10 cellular contexts compared by ENCODE assay signal in the genomic region with DNA sequence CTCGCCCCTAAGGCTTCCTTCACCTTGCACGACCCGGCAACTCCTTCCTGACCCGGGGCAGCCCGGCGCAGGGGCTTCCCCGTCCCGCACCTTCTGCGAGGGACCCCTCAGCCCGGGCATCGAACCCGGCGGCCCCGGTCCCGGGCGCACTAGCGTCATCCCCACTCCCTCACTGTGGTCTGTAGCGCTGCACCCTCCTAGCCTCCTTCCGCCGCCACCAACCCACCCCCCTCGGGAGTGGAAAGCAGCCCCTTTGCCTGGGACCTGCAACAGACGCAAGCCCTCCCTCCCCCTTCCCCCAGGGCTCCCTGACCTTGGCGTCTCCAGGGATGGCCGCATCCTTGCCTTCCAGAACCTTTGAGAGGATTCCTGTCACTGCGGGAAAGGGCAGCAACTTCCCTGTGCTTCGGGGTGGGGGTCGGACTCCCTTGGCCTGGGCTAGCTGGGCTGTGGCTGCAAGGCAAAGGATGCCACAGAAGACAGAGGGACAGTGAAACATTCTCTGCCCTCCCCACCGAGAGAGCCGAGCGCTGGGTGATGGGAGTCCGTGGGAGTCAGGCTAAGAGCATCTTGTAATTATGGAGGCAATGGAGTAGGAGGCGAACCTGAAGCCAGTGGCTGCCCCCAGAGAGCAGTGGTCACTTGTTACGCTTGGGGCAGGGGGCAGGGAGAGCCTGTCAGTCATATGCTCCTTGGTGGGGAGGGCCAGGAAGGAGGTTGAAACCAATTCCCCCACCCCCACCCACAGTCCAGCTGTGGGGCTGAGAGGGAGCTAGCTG. TPM values are rescaled to one million over a fixed set of nuclear protein-coding genes. Genes with fewer than 3 reads are reported as not detected.
DNase-seq lines count a peak whose midpoint lies in the region; ATAC-seq and TF ChIP-seq lines count a peak whose summit lies in the region.
"Had no signal": no experiment of that assay in that cellular context is flagged by ENCODE, and none has a peak within 500 bp of the region (broad histone marks: within the 10 kb centered on the region; RNA-seq: fewer than 3 reads in every experiment).

No MANE protein-coding gene starts in this region.

- peak overlapping the region in 1 of 2 donors; percentile 31 for H3K9ac ChIP-seq in stomach smooth muscle (ENCODE audit: low read length in 2 of 2)

- ATAC-seq in GM18511 (IDR thresholded peaks at IDR 0.05; ENCODE audit: unreplicated experiment) (peak; percentile 31), left lobe of liver (no peak)
- ATAC-seq in activated naive CD4-positive, alpha-beta T cell treated with anti-CD3 and anti-CD28 coated beads, Interleukin-2, amount 50 U/mL, for 72 hours: peak; percentile 20 to 25

- H3K36me3 ChIP-seq in A673 (ENCODE audit: insufficient read depth, low read length, poor library complexity, severe bottlenecking) (peaks cover 32% of the 10 kb centered on the region), stomach smooth muscle (ENCODE audit: control insufficient read depth in 2 of 2, insufficient read depth in 2 of 2, low read length in 2 of 2) (peaks cover 30 to 32% of the 10 kb centered on the region in 2 donors)

- H3K4me1 ChIP-seq in A673 (ENCODE audit: insufficient read depth, low read length, poor library complexity, severe bottlenecking) (peaks cover 20% of the 10 kb centered on the region), stomach smooth muscle (ENCODE audit: control insufficient read depth, insufficient read depth, low read length) (peaks cover 19% of the 10 kb centered on the region)

- BruUV-seq in A673 (replicated peaks; lab: Mats Ljungman, UMichigan): no TSS peak

- H3K27ac ChIP-seq in A673 (ENCODE audit: low read depth, low read length, poor library complexity, severe bottlenecking) (peak overlapping the region; percentile 68), stomach smooth muscle (ENCODE audit: low read length) (no peak overlapping the region)
- H3K27ac ChIP-seq: HL-60, neutrophil had no signal

- peak overlapping the region; percentile 82 for H3K4me3 ChIP-seq in A673 (ENCODE audit: low read depth, low read length, poor library complexity, severe bottlenecking)
- H3K4me3 ChIP-seq in stomach smooth muscle (ENCODE audit: low read length in 2 of 2): peak overlapping the region; percentile 38 to 69

- POLR2A ChIA-PET in A673 (lab: Charles Lee; ENCODE audit: low non-redundant PET): interaction anchor here (0.5 kb wide), 1 partner anchor 876 kb away, joined by 4 read pairs; no protein-coding TSS in a partner anchor

- H3K36me3 Mint-ChIP-seq in activated naive CD4-positive, alpha-beta T cell treated with anti-CD3 and anti-CD28 coated beads, Interleukin-2, amount 50 U/mL, for 72 hours: peaks cover 15 to 33% of the 10 kb centered on the region in 2 donors

- intact Hi-C loops in A673 (cut with micrococcal nuclease; ENCODE audit: unreplicated experiment): no loop called here

- TF ChIP-seq CTCF in A673 (conservative IDR thresholded peaks at IDR 0.05; ENCODE audit: low read depth, low read length): no peak

- DNase-seq in A673 (ENCODE audit: low spot score) (no peak), iPS-NIHi11 (ENCODE audit: low spot score) (peak; percentile 54), left lobe of liver (ENCODE audit: low spot score) (no peak), OCI-M2 (lab: John Stamatoyannopoulos, UW; ENCODE audit: unreplicated experiment) (no peak), mucosa of gallbladder (ENCODE audit: low spot score) (no peak)
- no peak for DNase-seq in activated naive CD4-positive, alpha-beta T cell treated with anti-CD3 and anti-CD28 coated beads, Interleukin-2, amount 50 U/mL, for 72 hours (ENCODE audit: low spot score in 2 of 2)

- H3K9me3 ChIP-seq in A673 (ENCODE audit: low read depth, low read length, poor library complexity, severe bottlenecking) (no peaks in the 10 kb centered on the region), stomach smooth muscle (ENCODE audit: control insufficient read depth in 2 of 2, low read length in 2 of 2) (no peaks in the 10 kb centered on the region)
- H3K9me3 ChIP-seq: neutrophil had no signal

- CTCF ChIA-PET in A673 (lab: Charles Lee): no interaction called here

- no peak overlapping the region for H3K27ac Mint-ChIP-seq in activated naive CD4-positive, alpha-beta T cell treated with anti-CD3 and anti-CD28 coated beads, Interleukin-2, amount 50 U/mL, for 72 hours

- no peaks in the 10 kb centered on the region for H3K9me3 Mint-ChIP-seq in activated naive CD4-positive, alpha-beta T cell treated with anti-CD3 and anti-CD28 coated beads, Interleukin-2, amount 50 U/mL, for 72 hours

- H3K27me3 ChIP-seq in A673 (replicated peaks; ENCODE audit: insufficient read depth, low read depth, low read length, poor library complexity) (no peaks in the 10 kb centered on the region), stomach smooth muscle (ENCODE audit: control insufficient read depth in 1 of 2, insufficient read depth in 2 of 2, low read length in 2 of 2) (peaks cover 23 to 35% of the 10 kb centered on the region in 2 donors)

RNA-seq across cellular contexts. Expression of a gene that starts 0.8 kb away (rescaled TPM):
- total RNA-seq in A673 (2021): 140 and 147 TPM in 2 replicates
- total RNA-seq in activated naive CD4-positive, alpha-beta T cell treated with anti-CD3 and anti-CD28 coated beads, Interleukin-2, amount 50 U/mL, for 72 hours: 1 to 10 TPM in 1 of 2 donors, under 1 TPM in 1; 0.71 to 1.4 TPM
- 2.1 TPM for total RNA-seq in left lobe of liver
- total RNA-seq in mucosa of gallbladder: 18.5 TPM

RNA-seq across cellular contexts. Expression of a gene that starts 11.1 kb away (rescaled TPM):
- total RNA-seq in A673 (2021) (139 and 169 TPM in 2 replicates), left lobe of liver (36.9 TPM), mucosa of gallbladder (103 TPM)
- 10 to 100 TPM; 31.9 to 95.1 TPM for total RNA-seq in activated naive CD4-positive, alpha-beta T cell treated with anti-CD3 and anti-CD28 coated beads, Interleukin-2, amount 50 U/mL, for 72 hours

RNA-seq across cellular contexts. Expression of a gene that starts 18.7 kb away (rescaled TPM):
- total RNA-seq in A673 (2021) (200 and 204 TPM in 2 replicates), left lobe of liver (44.9 TPM), mucosa of gallbladder (70.6 TPM)
- 100 to 1,000 TPM in 1 of 2 donors, 10 to 100 TPM in 1; 71.0 to 149 TPM for total RNA-seq in activated naive CD4-positive, alpha-beta T cell treated with anti-CD3 and anti-CD28 coated beads, Interleukin-2, amount 50 U/mL, for 72 hours

RNA-seq across cellular contexts. Expression of a gene that starts 26.9 kb away (rescaled TPM):
- total RNA-seq in A673 (2021) (not detected in 2 replicates), left lobe of liver (8.8 TPM), mucosa of gallbladder (23.2 TPM)
- 1 to 10 TPM; 5.9 to 9.0 TPM for total RNA-seq in activated naive CD4-positive, alpha-beta T cell treated with anti-CD3 and anti-CD28 coated beads, Interleukin-2, amount 50 U/mL, for 72 hours

RNA-seq across cellular contexts. Expression of a gene that starts 46.4 kb away (rescaled TPM):
- total RNA-seq in A673 (2021): not detected in 2 replicates
- 100 to 1,000 TPM; 227 to 339 TPM for total RNA-seq in activated naive CD4-positive, alpha-beta T cell treated with anti-CD3 and anti-CD28 coated beads, Interleukin-2, amount 50 U/mL, for 72 hours
- total RNA-seq in left lobe of liver: 0.83 TPM
- total RNA-seq in mucosa of gallbladder: 5.3 TPM
